1 cellular context compared by ENCODE assay signal in the genomic region with DNA sequence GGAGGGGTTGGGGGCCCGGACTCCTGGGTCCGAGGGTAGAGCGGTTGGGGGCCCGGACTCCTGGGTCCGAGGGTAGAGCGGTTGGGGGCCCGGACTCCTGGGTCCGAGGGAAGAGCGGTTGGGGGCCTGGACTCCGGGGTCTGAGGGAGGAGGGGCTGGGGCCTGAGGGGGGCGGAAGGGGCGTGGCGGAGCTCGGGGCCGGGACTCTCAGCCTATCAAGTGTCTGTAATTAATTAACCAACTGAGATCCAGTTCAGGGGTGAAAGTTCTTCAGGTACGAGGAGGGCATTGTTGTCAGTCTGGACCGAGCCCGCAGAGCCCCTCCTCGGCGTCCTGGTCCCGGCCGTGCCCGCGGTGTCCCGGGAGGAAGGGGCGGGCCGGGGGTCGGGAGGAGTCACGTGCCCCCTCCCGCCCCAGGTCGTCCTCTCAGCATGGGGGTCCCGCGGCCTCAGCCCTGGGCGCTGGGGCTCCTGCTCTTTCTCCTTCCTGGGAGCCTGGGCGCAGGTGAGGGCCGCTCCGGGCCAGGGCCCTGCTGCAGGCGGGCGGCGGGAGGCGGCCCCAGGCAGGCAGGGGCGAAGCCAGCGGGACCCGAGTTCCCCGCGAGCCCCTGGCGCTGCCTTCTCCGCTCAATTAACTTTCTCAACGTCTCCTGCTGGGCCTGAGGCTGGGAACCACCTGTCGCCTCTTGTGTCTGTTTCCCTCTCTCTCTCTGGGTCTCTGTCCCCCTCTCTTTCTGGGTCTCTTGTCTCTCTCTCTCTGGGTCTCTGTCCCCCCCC.
A peak's percentile ranks its signal among the peaks of the same experiment; 100 is the strongest.
TF ChIP-seq lines count a peak whose summit lies in the region.

No MANE protein-coding gene starts in this region.

TF ChIP-seq in HepG2, 621 proteins besides CTCF, POLR2A, EP300 and RAD21 (continued from another document and continues in another):
- peak; percentile 3 for TF ChIP-seq ZNF407 (CRISPR knock-in tag; IDR thresholded peaks at IDR 0.05; ENCODE audit: not compliant biosample characterization)
- peak; percentile 49 for TF ChIP-seq ZNF883 (CRISPR knock-in tag; IDR thresholded peaks at IDR 0.05; ENCODE audit: not compliant biosample characterization)
- peak; percentile 63 for TF ChIP-seq GATAD1 (CRISPR knock-in tag; IDR thresholded peaks at IDR 0.05)
- TF ChIP-seq ZNF784 (CRISPR knock-in tag; IDR thresholded peaks at IDR 0.05; ENCODE audit: borderline replicate concordance): no peak
- no peak for TF ChIP-seq XBP1 (CRISPR knock-in tag; IDR thresholded peaks at IDR 0.05)
- no peak for TF ChIP-seq ZNF24 (IDR thresholded peaks at IDR 0.05)
- TF ChIP-seq LCORL (IDR thresholded peaks at IDR 0.05): no peak
- peak; percentile 63; the same call in 1 of the 2 replicates for TF ChIP-seq LCORL (CRISPR knock-in tag; IDR thresholded peaks at IDR 0.05)
- peak; percentile 84 for TF ChIP-seq PPARG (CRISPR knock-in tag; conservative IDR thresholded peaks at IDR 0.05)
- TF ChIP-seq ZBTB21 (CRISPR knock-in tag; IDR thresholded peaks at IDR 0.05): no peak
- peak; percentile 56; the same call in 1 of the 2 replicates for TF ChIP-seq FOXK1 (CRISPR knock-in tag; IDR thresholded peaks at IDR 0.05; ENCODE audit: borderline replicate concordance, low read depth)
- TF ChIP-seq ERF (CRISPR knock-in tag; IDR thresholded peaks at IDR 0.05): peak; percentile 58; the same call in 1 of the 2 replicates
- no peak for TF ChIP-seq ZNF512 (CRISPR knock-in tag; IDR thresholded peaks at IDR 0.05)
- no peak for TF ChIP-seq ZBTB44 (CRISPR knock-in tag; IDR thresholded peaks at IDR 0.05)
- TF ChIP-seq MXI1 (IDR thresholded peaks at IDR 0.05; ENCODE audit: borderline replicate concordance, low read depth, low read length): peak; percentile 31; the same call in 1 of the 3 replicates
- no peak for TF ChIP-seq MBNL3 (CRISPR knock-in tag; conservative IDR thresholded peaks at IDR 0.05)
- peak; percentile 48 for TF ChIP-seq SPEN (CRISPR knock-in tag; IDR thresholded peaks at IDR 0.05; ENCODE audit: low read depth)
- peak; percentile 96 for TF ChIP-seq PATZ1 (CRISPR knock-in tag; IDR thresholded peaks at IDR 0.05)
- TF ChIP-seq AGO1 (IDR thresholded peaks at IDR 0.05; ENCODE audit: low read depth, low read length, poor library complexity, severe bottlenecking): no peak
- 0 out of 2 replicates have a peak, but pooled peaks have one; percentile 53 for TF ChIP-seq ZNF543 (CRISPR knock-in tag; IDR thresholded peaks at IDR 0.05)
- no peak for TF ChIP-seq PHF5A (CRISPR knock-in tag; IDR thresholded peaks at IDR 0.05; ENCODE audit: low read depth, unreplicated experiment)
- no peak for TF ChIP-seq SP1 (IDR thresholded peaks at IDR 0.05)
- peak; percentile 66 for TF ChIP-seq SP1 (CRISPR knock-in tag; IDR thresholded peaks at IDR 0.05)
- TF ChIP-seq ZNF101 (CRISPR knock-in tag; IDR thresholded peaks at IDR 0.05; ENCODE audit: borderline replicate concordance, low read depth): no peak
- TF ChIP-seq, protein P1, sequence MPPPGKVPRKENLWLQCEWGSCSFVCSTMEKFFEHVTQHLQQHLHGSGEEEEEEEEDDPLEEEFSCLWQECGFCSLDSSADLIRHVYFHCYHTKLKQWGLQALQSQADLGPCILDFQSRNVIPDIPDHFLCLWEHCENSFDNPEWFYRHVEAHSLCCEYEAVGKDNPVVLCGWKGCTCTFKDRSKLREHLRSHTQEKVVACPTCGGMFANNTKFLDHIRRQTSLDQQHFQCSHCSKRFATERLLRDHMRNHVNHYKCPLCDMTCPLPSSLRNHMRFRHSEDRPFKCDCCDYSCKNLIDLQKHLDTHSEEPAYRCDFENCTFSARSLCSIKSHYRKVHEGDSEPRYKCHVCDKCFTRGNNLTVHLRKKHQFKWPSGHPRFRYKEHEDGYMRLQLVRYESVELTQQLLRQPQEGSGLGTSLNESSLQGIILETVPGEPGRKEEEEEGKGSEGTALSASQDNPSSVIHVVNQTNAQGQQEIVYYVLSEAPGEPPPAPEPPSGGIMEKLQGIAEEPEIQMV (CRISPR knock-in tag; IDR thresholded peaks at IDR 0.05; ENCODE audit: low read depth): peak; percentile 18; the same call in 1 of the 2 replicates
- TF ChIP-seq, protein P2, sequence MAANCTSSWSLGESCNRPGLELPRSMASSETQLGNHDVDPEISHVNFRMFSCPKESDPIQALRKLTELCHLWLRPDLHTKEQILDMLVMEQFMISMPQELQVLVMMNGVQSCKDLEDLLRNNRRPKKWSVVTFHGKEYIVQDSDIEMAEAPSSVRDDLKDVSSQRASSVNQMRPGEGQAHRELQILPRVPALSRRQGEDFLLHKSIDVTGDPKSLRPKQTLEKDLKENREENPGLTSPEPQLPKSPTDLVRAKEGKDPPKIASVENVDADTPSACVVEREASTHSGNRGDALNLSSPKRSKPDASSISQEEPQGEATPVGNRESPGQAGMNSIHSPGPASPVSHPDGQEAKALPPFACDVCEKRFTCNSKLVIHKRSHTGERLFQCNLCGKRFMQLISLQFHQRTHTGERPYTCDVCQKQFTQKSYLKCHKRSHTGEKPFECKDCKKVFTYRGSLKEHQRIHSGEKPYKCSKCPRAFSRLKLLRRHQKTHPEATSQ (CRISPR knock-in tag; IDR thresholded peaks at IDR 0.05; ENCODE audit: borderline replicate concordance): 0 out of 2 replicates have a peak, but pooled peaks have one; percentile 32
- TF ChIP-seq ZBED4 (CRISPR knock-in tag; IDR thresholded peaks at IDR 0.05; ENCODE audit: borderline replicate concordance): peak; percentile 91; the same call in 1 of the 2 replicates
- peak; percentile 28 for TF ChIP-seq HDAC1 (CRISPR knock-in tag; IDR thresholded peaks at IDR 0.05)
- TF ChIP-seq HOXA3 (CRISPR knock-in tag; IDR thresholded peaks at IDR 0.05): peak; percentile 62; the same call in 1 of the 2 replicates
- TF ChIP-seq SALL1 (CRISPR knock-in tag; IDR thresholded peaks at IDR 0.05): peak; percentile 63
- no peak for TF ChIP-seq IKZF1 (IDR thresholded peaks at IDR 0.05)
- 0 out of 2 replicates have a peak, but pooled peaks have one; percentile 59 for TF ChIP-seq KDM3A (CRISPR knock-in tag; IDR thresholded peaks at IDR 0.05; ENCODE audit: low read depth)
